13 cellular contexts compared by ENCODE assay signal in the genomic region with DNA sequence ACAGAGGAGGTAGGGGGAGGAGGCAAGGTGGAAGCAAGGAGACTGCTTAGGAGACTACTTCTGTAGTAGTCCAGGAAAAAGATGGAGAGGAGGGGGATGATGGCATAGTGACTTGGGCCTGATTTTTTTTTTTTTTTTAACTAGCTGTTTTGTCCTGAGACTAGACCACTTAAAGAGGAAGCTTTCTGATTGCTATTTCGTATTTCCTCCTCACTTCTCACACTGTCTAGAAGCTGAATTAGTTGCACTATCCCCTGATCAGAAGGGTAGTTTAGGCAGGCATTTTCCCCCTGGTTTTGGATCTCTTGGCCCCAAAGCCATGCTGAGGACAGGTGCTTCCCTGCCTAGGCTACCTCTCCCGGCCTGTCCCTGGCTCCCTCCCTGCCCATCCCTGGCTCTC. TPM values are rescaled to one million over a fixed set of nuclear protein-coding genes. Genes with fewer than 3 reads are reported as not detected.
DNase-seq lines count a peak whose midpoint lies in the region; ATAC-seq, FAIRE-seq and TF ChIP-seq lines count a peak whose summit lies in the region.
"Had no signal": no experiment of that assay in that cellular context is flagged by ENCODE, and none has a peak within 500 bp of the region (broad histone marks: within the 10 kb centered on the region; RNA-seq: fewer than 3 reads in every experiment).

No MANE protein-coding gene starts in this region.

- peak overlapping the region; percentile 5 for H3K27ac ChIP-seq in CD4-positive, CD25-positive, alpha-beta regulatory T cell (ENCODE audit: insufficient read depth, low read length, poor library complexity, severe bottlenecking)
- no peak overlapping the region for H3K27ac ChIP-seq in small intestine (ENCODE audit: low read depth in 1 of 2, low read length in 1 of 2)
- H3K27ac ChIP-seq: VCaP had no signal

- H3K27ac Mint-ChIP-seq in CD4-positive, CD25-positive, alpha-beta regulatory T cell = peak overlapping the region; percentile 86 to 97 (median 93)
- H3K27ac Mint-ChIP-seq in activated naive CD4-positive, alpha-beta T cell treated with anti-CD3 and anti-CD28 coated beads, Interleukin-2, amount 50 U/mL, for 72 hours = peak overlapping the region; percentile 63 to 84
- peak overlapping the region; percentile 7 to 79 (median 50) for H3K27ac Mint-ChIP-seq in nephron

- FAIRE-seq in small intestine (lab: Jason Lieb, UNC) = no peak

- WGBS in small intestine, 3 donors = 37 to 46% (median 45%) methylated on average over 2 of the region's 2 CpGs

- ATAC-seq in CD4-positive, CD25-positive, alpha-beta regulatory T cell (ENCODE audit: low read depth in 2 of 2) = no peak
- ATAC-seq in GM19351 (IDR thresholded peaks at IDR 0.05; ENCODE audit: unreplicated experiment) (peak; percentile 56), GM19467 (IDR thresholded peaks at IDR 0.05; ENCODE audit: unreplicated experiment) (no peak)
- ATAC-seq in activated naive CD4-positive, alpha-beta T cell treated with anti-CD3 and anti-CD28 coated beads, Interleukin-2, amount 50 U/mL, for 72 hours = no peak

- no peaks in the 10 kb centered on the region for H3K27me3 ChIP-seq in CD4-positive, CD25-positive, alpha-beta regulatory T cell (ENCODE audit: control insufficient read depth, insufficient read depth, low read length)
- H3K27me3 ChIP-seq in small intestine (ENCODE audit: control insufficient read depth in 2 of 2, insufficient read depth in 2 of 2, low read length in 2 of 2) = no peaks in the 10 kb centered on the region
- H3K27me3 ChIP-seq: esophagus muscularis mucosa had no signal

- H3K27me3 Mint-ChIP-seq in CD4-positive, CD25-positive, alpha-beta regulatory T cell = no peaks in the 10 kb centered on the region
- no peaks in the 10 kb centered on the region for H3K27me3 Mint-ChIP-seq in nephron (ENCODE audit: low read depth)

- no peaks in the 10 kb centered on the region for H3K9me3 ChIP-seq in CD4-positive, CD25-positive, alpha-beta regulatory T cell (ENCODE audit: control insufficient read depth in 2 of 2, low read length in 2 of 2)
- H3K9me3 ChIP-seq in small intestine (ENCODE audit: control insufficient read depth, low read depth) = no peaks in the 10 kb centered on the region
- H3K9me3 ChIP-seq: esophagus muscularis mucosa had no signal

- H3K4me1 Mint-ChIP-seq in CD4-positive, CD25-positive, alpha-beta regulatory T cell = peaks cover 29 to 94% (median 73%) of the 10 kb centered on the region in 4 donors
- peaks cover 70% of the 10 kb centered on the region for H3K4me1 Mint-ChIP-seq in nephron

- DNase-seq in CD4-positive, CD25-positive, alpha-beta regulatory T cell = no peak
- no peak for DNase-seq in activated naive CD4-positive, alpha-beta T cell treated with anti-CD3 and anti-CD28 coated beads, Interleukin-2, amount 50 U/mL, for 72 hours (ENCODE audit: low spot score in 2 of 2)
- DNase-seq in small intestine = no peak
- no peak for DNase-seq in activated CD8-positive, alpha-beta memory T cell treated with anti-CD3 and anti-CD28 coated beads, Interleukin-2, amount 50 U/mL, for 4 hours
- no peak for DNase-seq in foreskin melanocyte
- DNase-seq: anterior cingulate cortex, DMS79 treated with DMSO at 0.1 percent for 48 hours, NCI-H1105 treated with DMSO at 0.1 percent for 48 hours had no signal

- no peaks in the 10 kb centered on the region for H3K36me3 Mint-ChIP-seq in CD4-positive, CD25-positive, alpha-beta regulatory T cell
- H3K36me3 Mint-ChIP-seq in activated naive CD4-positive, alpha-beta T cell treated with anti-CD3 and anti-CD28 coated beads, Interleukin-2, amount 50 U/mL, for 72 hours = peaks cover 0 to 7% of the 10 kb centered on the region in 2 donors
- no peaks in the 10 kb centered on the region for H3K36me3 Mint-ChIP-seq in nephron (ENCODE audit: low read depth)

- TF ChIP-seq CTCF in nephron (IDR thresholded peaks at IDR 0.05; ENCODE audit: unreplicated experiment in 3 of 3) = no peak

- H3K9me3 Mint-ChIP-seq in CD4-positive, CD25-positive, alpha-beta regulatory T cell = no peaks in the 10 kb centered on the region
- H3K9me3 Mint-ChIP-seq in activated naive CD4-positive, alpha-beta T cell treated with anti-CD3 and anti-CD28 coated beads, Interleukin-2, amount 50 U/mL, for 72 hours = no peaks in the 10 kb centered on the region
- H3K9me3 Mint-ChIP-seq in nephron = no peaks in the 10 kb centered on the region

- no peaks in the 10 kb centered on the region for H3K36me3 ChIP-seq in CD4-positive, CD25-positive, alpha-beta regulatory T cell (ENCODE audit: control insufficient read depth, insufficient read depth, low read length)
- H3K36me3 ChIP-seq in small intestine (ENCODE audit: control insufficient read depth in 2 of 2, insufficient read depth in 2 of 2, low read length in 2 of 2) = no peaks in the 10 kb centered on the region
- H3K36me3 ChIP-seq: esophagus muscularis mucosa had no signal

- H3K4me3 Mint-ChIP-seq in CD4-positive, CD25-positive, alpha-beta regulatory T cell = peak overlapping the region; percentile 2 to 67 (median 34)
- H3K4me3 Mint-ChIP-seq in nephron = no peak overlapping the region

- H3K4me3 ChIP-seq in CD4-positive, CD25-positive, alpha-beta regulatory T cell (ENCODE audit: low read depth, low read length) = peak overlapping the region; percentile 9
- H3K4me3 ChIP-seq in small intestine (ENCODE audit: low read depth in 1 of 2, low read length in 2 of 2) = no peak overlapping the region
- H3K4me3 ChIP-seq: esophagus muscularis mucosa had no signal

- peaks cover 69% of the 10 kb centered on the region for H3K4me1 ChIP-seq in CD4-positive, CD25-positive, alpha-beta regulatory T cell (ENCODE audit: control insufficient read depth, insufficient read depth, low read length, poor library complexity, severe bottlenecking)
- H3K4me1 ChIP-seq in small intestine (ENCODE audit: control insufficient read depth in 2 of 2, insufficient read depth in 1 of 2, low read depth in 1 of 2, low read length in 1 of 2) = peaks cover 12 to 25% of the 10 kb centered on the region in 2 donors

RNA-seq across cellular contexts. Expression of a gene that starts 14.9 kb away (rescaled TPM):
- 122 TPM for total RNA-seq in CD4-positive, CD25-positive, alpha-beta regulatory T cell
- 10 to 100 TPM in 2 of 4 donors, 1 to 10 TPM in 2; 8.0 to 10.8 (median 10.0) TPM for polyA plus RNA-seq in CD4-positive, CD25-positive, alpha-beta regulatory T cell
- 100 to 1,000 TPM; 172 to 231 TPM for total RNA-seq in activated naive CD4-positive, alpha-beta T cell treated with anti-CD3 and anti-CD28 coated beads, Interleukin-2, amount 50 U/mL, for 72 hours
- 10 to 100 TPM; 16.8 to 63.2 (median 22.8) TPM for polyA plus RNA-seq in small intestine

Comparison
In these comparisons a context has a peak if more than half of its experiments do, and no peak if none do; other contexts are left out.
1. H3K4me3 Mint-ChIP-seq: peak in CD4-positive, CD25-positive, alpha-beta regulatory T cell (4 of 4); none in nephron (0 of 3).
2. Peak in every context shown above with its lines, with median percentiles within 50 percentile points of each other: H3K27ac Mint-ChIP-seq.